ENCODE assay signal across 20 cellular contexts in genomic region chr7:69147631-69148030, GRCh38.
"Had no signal": no experiment of that assay in that cellular context is flagged by ENCODE, and none has a peak within 500 bp of the region (broad histone marks: within the 10 kb centered on the region; RNA-seq: fewer than 3 reads in every experiment).

No MANE protein-coding gene starts in this region.

- H3K4me3 Mint-ChIP-seq: activated B cell treated with CpG ODN at 0.5 μM for 24 hours; activated CD4-positive, alpha-beta T cell treated with anti-CD3 and anti-CD28 coated beads for 36 hours; activated naive CD4-positive, alpha-beta T cell treated with anti-CD3 and anti-CD28 coated beads for 36 hours; activated naive CD8-positive, alpha-beta T cell treated with anti-CD3 and anti-CD28 coated beads, Interleukin-2, amount 10 ng/mL, durations not matched to agents 7 days and 5 days; activated T-cell treated with anti-CD3 and anti-CD28 coated beads, Interleukin-2, amount 50 U/mL, for 4 hours; natural killer cell had no signal

- H3K27me3 Mint-ChIP-seq: activated CD4-positive, alpha-beta T cell treated with anti-CD3 and anti-CD28 coated beads for 36 hours; activated naive CD8-positive, alpha-beta T cell treated with anti-CD3 and anti-CD28 coated beads, Interleukin-2, amount 10 ng/mL, durations not matched to agents 7 days and 5 days; progenitor cell of endocrine pancreas had no signal

- H3K27ac Mint-ChIP-seq: activated B cell treated with CpG ODN at 0.5 μM for 24 hours; activated CD4-positive, alpha-beta T cell treated with anti-CD3 and anti-CD28 coated beads for 36 hours; activated naive CD4-positive, alpha-beta T cell treated with anti-CD3 and anti-CD28 coated beads for 36 hours; activated naive CD8-positive, alpha-beta T cell treated with anti-CD3 and anti-CD28 coated beads, Interleukin-2, amount 10 ng/mL, durations not matched to agents 7 days and 5 days; natural killer cell; progenitor cell of endocrine pancreas had no signal

- H3K36me3 Mint-ChIP-seq: natural killer cell had no signal

- H3K4me1 Mint-ChIP-seq: activated CD4-positive, alpha-beta T cell treated with anti-CD3 and anti-CD28 coated beads for 36 hours; activated naive CD8-positive, alpha-beta T cell treated with anti-CD3 and anti-CD28 coated beads, Interleukin-2, amount 10 ng/mL, durations not matched to agents 7 days and 5 days; natural killer cell had no signal

- DNase-seq: activated B cell treated with CpG ODN at 0.5 μM for 24 hours; activated CD4-positive, alpha-beta T cell treated with anti-CD3 and anti-CD28 coated beads for 36 hours; activated CD4-positive, alpha-beta T cell treated with anti-CD3 and anti-CD28 coated beads, Interleukin-2, amount 50 U/mL, for 4 hours; activated CD8-positive, alpha-beta memory T cell treated with anti-CD3 and anti-CD28 coated beads, Interleukin-2, amount 50 U/mL, for 48 hours; activated naive CD4-positive, alpha-beta T cell treated with anti-CD3 and anti-CD28 coated beads for 36 hours; activated naive CD8-positive, alpha-beta T cell treated with anti-CD3 and anti-CD28 coated beads, Interleukin-2, amount 10 ng/mL, durations not matched to agents 7 days and 5 days; activated T-cell treated with anti-CD3 and anti-CD28 coated beads, Interleukin-2, amount 50 U/mL, for 4 hours; amniotic stem cell; cerebellar nuclear complex; glutamatergic neuron; left ventricle myocardium inferior; midbrain; natural killer cell; retina; spleen; stimulated activated CD4-positive, alpha-beta T cell treated with anti-CD3 and anti-CD28 coated beads, Interleukin-4, amount 100 ng/mL, for 1 hour; stimulated activated naive CD4-positive, alpha-beta T cell; testis; trophoblast cell had no signal
